In genomic region chr14:88562532-88562830, GRCh38 we compare ENCODE assay signal across 7 cellular contexts. TPM values are rescaled to one million over a fixed set of nuclear protein-coding genes. Genes with fewer than 3 reads are reported as not detected.
DNase-seq lines count a peak whose midpoint lies in the region; ATAC-seq and TF ChIP-seq lines count a peak whose summit lies in the region.

No MANE protein-coding gene starts in this region.

- H3K4me3 ChIP-seq in HEK293 (ENCODE audit: low read depth, low read length) (peak overlapping the region; percentile 100), iPS-15b (ENCODE audit: low read depth, low read length) (peak overlapping the region; percentile 82), stomach (peak overlapping the region; percentile 84 to 94 (median 90))

- TF ChIP-seq CTCF in HEK293 (tag by site-specific recombination; IDR thresholded peaks at IDR 0.05) (no peak), stomach (IDR thresholded peaks at IDR 0.05) (no peak)

- H3K27ac Mint-ChIP-seq in activated CD4-positive, alpha-beta memory T cell treated with anti-CD3 and anti-CD28 coated beads, Interleukin-2, amount 10 ng/mL, durations not matched to agents 7 days and 5 days, result peak overlapping the region; percentile 52

- H3K9me3 Mint-ChIP-seq in activated CD4-positive, alpha-beta memory T cell treated with anti-CD3 and anti-CD28 coated beads, Interleukin-2, amount 10 ng/mL, durations not matched to agents 7 days and 5 days, result no peaks in the 10 kb centered on the region

- CTCF ChIA-PET in HEK293 (lab: Yijun Ruan, JAX), result no interaction called here
- CTCF ChIA-PET in activated CD4-positive, alpha-beta memory T cell treated with anti-CD3 and anti-CD28 coated beads, Interleukin-2, amount 10 ng/mL, durations not matched to agents 7 days and 5 days (lab: Charles Lee), result interaction anchor here (1.0 kb wide), 1 partner anchor 73 kb away, joined by 3 read pairs; no protein-coding TSS in a partner anchor

- H3K9me3 ChIP-seq in HEK293 (ENCODE audit: control insufficient read depth, insufficient read depth, low read depth, low read length) (no peaks in the 10 kb centered on the region), iPS-15b (ENCODE audit: control insufficient read depth, insufficient read depth, low read length) (no peaks in the 10 kb centered on the region), stomach (no peaks in the 10 kb centered on the region)

- ATAC-seq in GM18519 (IDR thresholded peaks at IDR 0.05; ENCODE audit: low FRiP score, unreplicated experiment), result no peak

- H3K36me3 Mint-ChIP-seq in activated CD4-positive, alpha-beta memory T cell treated with anti-CD3 and anti-CD28 coated beads, Interleukin-2, amount 10 ng/mL, durations not matched to agents 7 days and 5 days (ENCODE audit: low read depth), result peaks cover 19% of the 10 kb centered on the region

- H3K27me3 Mint-ChIP-seq in activated CD4-positive, alpha-beta memory T cell treated with anti-CD3 and anti-CD28 coated beads, Interleukin-2, amount 10 ng/mL, durations not matched to agents 7 days and 5 days, result peaks cover 21% of the 10 kb centered on the region

- peak overlapping the region; percentile 96; the same call in 1 of the 2 replicates for H3K27ac ChIP-seq in HEK293 (ENCODE audit: extremely low read depth, low read depth, low read length)
- H3K27ac ChIP-seq in stomach, result peak overlapping the region; percentile 89 to 99 (median 93)

- DNase-seq in activated CD4-positive, alpha-beta memory T cell treated with anti-CD3 and anti-CD28 coated beads, Interleukin-2, amount 10 ng/mL, durations not matched to agents 7 days and 5 days, result no peak
- DNase-seq in stomach, result no peak
- DNase-seq in COLO668 (lab: John Stamatoyannopoulos, UW; ENCODE audit: unreplicated experiment), result no peak
- DNase-seq in stimulated activated CD4-positive, alpha-beta T cell treated with anti-CD3 and anti-CD28 coated beads, Interleukin-1b, Interleukin-23, amount 100 ng/mL, for 48 hours, result no peak

- peak overlapping the region; percentile 38 for H3K9ac ChIP-seq in iPS-15b (ENCODE audit: low read depth, low read length)

- POLR2A ChIA-PET in HEK293 (lab: Yijun Ruan, JAX), result no interaction called here
- POLR2A ChIA-PET in activated CD4-positive, alpha-beta memory T cell treated with anti-CD3 and anti-CD28 coated beads, Interleukin-2, amount 10 ng/mL, durations not matched to agents 7 days and 5 days (lab: Charles Lee), result interaction anchor here (1.5 to 1.7 kb wide), 2 partner anchors 10 to 12 kb away, joined by 4 read pairs; no protein-coding TSS in a partner anchor

- TF ChIP-seq EP300 in stomach (IDR thresholded peaks at IDR 0.05), result no peak

- WGBS in stomach, 5 donors, result 23 to 28% (median 25%) methylated on average over 5 of the region's 5 CpGs

- H3K36me3 ChIP-seq in HEK293 (ENCODE audit: control insufficient read depth in 2 of 2, insufficient read depth in 1 of 2, low read length in 2 of 2) (peaks cover 9 to 13% of the 10 kb centered on the region in 2 experiments), iPS-15b (ENCODE audit: control insufficient read depth, insufficient read depth, low read length) (no peaks in the 10 kb centered on the region), stomach (peaks cover 0 to 1% (median under 1%) of the 10 kb centered on the region in 4 donors)

- intact Hi-C loops in stomach (cut with DNase I; ENCODE audit: low total_unique reads), result no loop called here

- H3K4me1 ChIP-seq in HEK293 (ENCODE audit: control insufficient read depth, insufficient read depth, low read length) (peaks cover 5% of the 10 kb centered on the region), iPS-15b (ENCODE audit: control insufficient read depth, insufficient read depth, low read length) (peaks cover 11% of the 10 kb centered on the region), stomach (peaks cover 9 to 37% (median 21%) of the 10 kb centered on the region in 4 donors)

- H3K4me3 Mint-ChIP-seq in activated CD4-positive, alpha-beta memory T cell treated with anti-CD3 and anti-CD28 coated beads, Interleukin-2, amount 10 ng/mL, durations not matched to agents 7 days and 5 days, result peak overlapping the region; percentile 91

- no peak for TF ChIP-seq POLR2A in stomach (IDR thresholded peaks at IDR 0.05)

- peaks cover 37% of the 10 kb centered on the region for H3K4me1 Mint-ChIP-seq in activated CD4-positive, alpha-beta memory T cell treated with anti-CD3 and anti-CD28 coated beads, Interleukin-2, amount 10 ng/mL, durations not matched to agents 7 days and 5 days

- H3K27me3 ChIP-seq in iPS-15b (ENCODE audit: control insufficient read depth, insufficient read depth, low read length), result no peaks in the 10 kb centered on the region
- no peaks in the 10 kb centered on the region for H3K27me3 ChIP-seq in stomach

TF ChIP-seq in HEK293, 187 proteins besides CTCF, POLR2A, EP300 and RAD21:
- TF ChIP-seq PRDM10 (tag by site-specific recombination; IDR thresholded peaks at IDR 0.05), result peak; percentile 52
- TF ChIP-seq ZNF248 (tag by site-specific recombination; IDR thresholded peaks at IDR 0.05), result no peak

RNA-seq across cellular contexts. Expression of gene ZC3H14, which starts 0.4 kb away (rescaled TPM):
- total RNA-seq in activated CD4-positive, alpha-beta memory T cell treated with anti-CD3 and anti-CD28 coated beads, Interleukin-2, amount 10 ng/mL, durations not matched to agents 7 days and 5 days, result 10 to 100 TPM; 33.1 to 37.4 TPM
- 10 to 100 TPM; 61.3 to 83.9 (median 67.8) TPM for total RNA-seq in stomach
- polyA plus RNA-seq in stomach, result 10 to 100 TPM; 18.0 to 24.4 (median 18.7) TPM

RNA-seq across cellular contexts. Expression of gene PTPN21, which starts 7.7 kb away (rescaled TPM):
- total RNA-seq in activated CD4-positive, alpha-beta memory T cell treated with anti-CD3 and anti-CD28 coated beads, Interleukin-2, amount 10 ng/mL, durations not matched to agents 7 days and 5 days, result not detected
- total RNA-seq in stomach, result 10 to 100 TPM; 18.3 to 63.0 (median 20.0) TPM
- polyA plus RNA-seq in stomach, result 10 to 100 TPM in 1 of 3 donors, 1 to 10 TPM in 2; 3.5 to 11.3 (median 9.3) TPM

Comparison
In these comparisons a context has a peak if more than half of its experiments do, and no peak if none do; other contexts are left out.
1. RNA of gene PTPN21, which starts 7.7 kb away (total RNA-seq): 18.3 to 63.0 TPM in stomach; not detected in activated CD4-positive, alpha-beta memory T cell treated with anti-CD3 and anti-CD28 coated beads, Interleukin-2, amount 10 ng/mL, durations not matched to agents 7 days and 5 days; every median in the first group is over 10 times any median in the second.
2. Peak in every context shown above with its lines, with median percentiles within 50 percentile points of each other: H3K4me3 ChIP-seq.